In the genomic region with DNA sequence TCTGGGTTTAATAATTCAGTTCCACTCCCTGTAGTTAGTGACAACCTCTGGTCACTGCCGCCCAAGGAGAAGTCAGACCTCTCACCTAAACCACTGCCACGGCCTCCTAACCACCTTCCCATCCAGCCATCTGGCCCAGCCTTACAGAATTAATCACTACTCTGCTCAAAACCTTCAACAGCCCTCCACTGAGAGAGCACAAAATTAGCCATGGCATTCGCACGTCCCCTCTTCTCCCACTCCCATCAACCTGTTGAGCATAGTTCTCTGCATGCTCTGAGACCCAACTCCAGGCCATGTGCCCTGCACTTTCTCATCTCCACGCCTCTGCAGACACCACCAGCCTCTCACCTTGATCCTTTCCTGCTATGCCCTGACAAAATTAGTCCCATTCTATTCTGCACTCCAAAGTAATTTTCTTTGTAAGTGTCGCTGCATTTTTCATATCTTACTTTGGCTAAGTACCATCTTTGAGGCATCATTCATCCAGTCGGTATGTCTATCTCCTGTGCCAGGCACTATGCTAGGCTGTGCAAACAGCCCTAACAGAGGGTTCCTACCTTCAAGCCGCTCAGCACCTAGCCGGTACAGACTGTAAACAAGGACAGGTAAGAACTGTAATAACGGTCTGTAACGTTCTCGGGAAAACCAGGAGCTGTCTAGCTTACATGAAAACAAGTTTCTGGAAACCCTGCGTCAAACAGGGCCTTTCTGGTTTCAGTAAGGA, we compare ENCODE assay signal across 7 cellular contexts. TPM values are rescaled to one million over a fixed set of nuclear protein-coding genes. Genes with fewer than 3 reads are reported as not detected.
DNase-seq lines count a peak whose midpoint lies in the region; ATAC-seq lines count a peak whose summit lies in the region.

No MANE protein-coding gene starts in this region.

- H3K27ac ChIP-seq in effector memory CD4-positive, alpha-beta T cell (ENCODE audit: insufficient read depth, low read length, poor library complexity, severe bottlenecking), result no peak overlapping the region

- H3K4me3 ChIP-seq in effector memory CD4-positive, alpha-beta T cell (ENCODE audit: insufficient read depth, low read depth, low read length, poor library complexity, severe bottlenecking), result peak overlapping the region; percentile 66

- H3K27me3 Mint-ChIP-seq in naive B cell, result no peaks in the 10 kb centered on the region

- H3K9me3 Mint-ChIP-seq in naive B cell, result no peaks in the 10 kb centered on the region

- peak overlapping the region; percentile 70 to 96 (median 88) for H3K4me3 Mint-ChIP-seq in naive B cell

- peak overlapping the region in 4 of 6 donors; percentile 10 to 96 (median 44) for H3K27ac Mint-ChIP-seq in naive B cell

- no peaks in the 10 kb centered on the region for H3K9me3 ChIP-seq in effector memory CD4-positive, alpha-beta T cell (ENCODE audit: control insufficient read depth, low read length)

- peaks cover 0 to 7% of the 10 kb centered on the region in 2 donors for H3K36me3 Mint-ChIP-seq in naive B cell

- H3K4me1 Mint-ChIP-seq in naive B cell, result peaks cover 16 to 27% (median 24%) of the 10 kb centered on the region in 3 donors

- peak; percentile 14 for ATAC-seq in GM21390 (IDR thresholded peaks at IDR 0.05; ENCODE audit: unreplicated experiment)
- ATAC-seq in naive B cell (ENCODE audit: low read depth in 2 of 2), result peak; percentile 13 to 23
- ATAC-seq in HG02798 (IDR thresholded peaks at IDR 0.05; ENCODE audit: poor library complexity, unreplicated experiment), result no peak

- H3K36me3 ChIP-seq in effector memory CD4-positive, alpha-beta T cell (ENCODE audit: control insufficient read depth, insufficient read depth, low read length), result peaks cover 4% of the 10 kb centered on the region

- DNase-seq in NCI-H526 (lab: John Stamatoyannopoulos, UW) (peak; percentile 19 to 75), naive B cell (no peak), NCI-H1694 treated with DMSO at 0.1 percent for 48 hours (lab: John Stamatoyannopoulos, UW) (no peak)
- no peak for DNase-seq in effector memory CD4-positive, alpha-beta T cell
- no peak for DNase-seq in NK-92 treated with Interleukin-12 subunit alpha and Interleukin-12 subunit beta, amount 100 ng/mL, for 24 hours (lab: John Stamatoyannopoulos, UW)

- no peaks in the 10 kb centered on the region for H3K27me3 ChIP-seq in effector memory CD4-positive, alpha-beta T cell (replicated peaks; ENCODE audit: control insufficient read depth, insufficient read depth, low read length, poor library complexity, severe bottlenecking)

- peaks cover 6% of the 10 kb centered on the region for H3K4me1 ChIP-seq in effector memory CD4-positive, alpha-beta T cell (ENCODE audit: control insufficient read depth, insufficient read depth, low read length, poor library complexity, severe bottlenecking)

RNA-seq across cellular contexts. Expression of a gene that starts 1.0 kb away (rescaled TPM):
- 10 to 100 TPM; 63.0 to 81.4 (median 66.9) TPM for polyA plus RNA-seq in naive B cell (ENCODE audit: low read depth in 6 of 6)

RNA-seq across cellular contexts. Expression of a gene that starts 43.4 kb away (rescaled TPM):
- polyA plus RNA-seq in naive B cell (ENCODE audit: low read depth in 6 of 6), result 10 to 100 TPM; 36.2 to 95.7 (median 71.9) TPM

Comparison
In these comparisons a context has a peak if more than half of its experiments do, and no peak if none do; other contexts are left out.
1. DNase-seq: peak in NCI-H526 (2 of 2); none in effector memory CD4-positive, alpha-beta T cell (0 of 3), naive B cell (single experiment), NCI-H1694 treated with DMSO at 0.1 percent for 48 hours (single experiment) and NK-92 treated with Interleukin-12 subunit alpha and Interleukin-12 subunit beta, amount 100 ng/mL, for 24 hours (single experiment).